7 cellular contexts compared by ENCODE assay signal in the genomic region with DNA sequence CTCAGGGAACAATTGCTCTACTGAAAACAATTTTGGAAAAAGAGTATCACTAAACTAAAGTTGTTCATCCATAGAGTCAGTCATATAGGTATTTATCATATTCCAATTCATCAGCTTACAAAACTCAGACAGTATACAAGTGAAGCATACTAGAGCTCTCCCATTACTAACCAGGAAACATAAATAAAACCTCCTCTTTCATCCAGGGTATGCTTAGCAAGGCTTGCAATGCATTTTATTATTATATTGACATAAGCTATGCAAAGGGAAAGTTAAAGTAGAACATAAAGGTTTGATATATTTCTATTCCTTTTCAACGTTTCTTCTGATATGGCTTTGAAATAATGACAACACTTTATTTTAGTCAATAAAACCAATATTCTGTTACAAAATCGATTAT.
"Had no signal": no experiment of that assay in that cellular context is flagged by ENCODE, and none has a peak within 500 bp of the region (broad histone marks: within the 10 kb centered on the region; RNA-seq: fewer than 3 reads in every experiment).

No MANE protein-coding gene starts in this region.

- H3K4me1 Mint-ChIP-seq: IgD-negative memory B cell had no signal

- DNase-seq: IMR-90, KBM-7 had no signal

- H3K27ac Mint-ChIP-seq: IgD-negative memory B cell had no signal

- H3K4me3 Mint-ChIP-seq: IgD-negative memory B cell had no signal

- H3K27ac ChIP-seq: HL-60 had no signal

- ATAC-seq: HepG2, K562 had no signal

- H3K36me3 Mint-ChIP-seq: IgD-negative memory B cell had no signal

- H3K4me3 ChIP-seq: K562 had no signal

- FAIRE-seq: HepG2, HTR-8/SVneo, K562 had no signal
